In the genomic region with DNA sequence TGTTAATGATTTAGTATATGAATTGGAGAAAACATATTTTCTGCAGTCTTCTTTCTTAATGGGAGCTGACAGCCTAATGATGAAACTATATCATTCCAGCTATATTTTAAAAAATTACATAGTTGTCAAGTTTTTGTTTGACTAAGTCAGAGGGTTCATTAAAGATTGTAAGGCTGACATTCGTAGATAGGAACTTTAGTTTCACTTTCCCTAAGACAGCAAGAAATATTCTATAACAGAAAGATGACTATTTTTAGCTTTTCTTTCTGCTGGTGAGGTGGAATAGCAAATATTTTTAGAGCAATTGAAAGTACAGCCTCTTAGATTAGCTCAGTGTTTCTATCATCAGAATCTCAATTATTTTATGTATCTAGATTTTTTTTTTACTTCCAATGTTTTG, we compare ENCODE assay signal across 8 cellular contexts.
A peak's percentile ranks its signal among the peaks of the same experiment; 100 is the strongest.
DNase-seq lines count a peak whose midpoint lies in the region; ATAC-seq, FAIRE-seq and TF ChIP-seq lines count a peak whose summit lies in the region.

No MANE protein-coding gene starts in this region.

- intact Hi-C loops in ascending aorta (cut with DNase I), result no loop called here

- TF ChIP-seq CTCF in HFFc6 (IDR thresholded peaks at IDR 0.05) (no peak), ascending aorta (IDR thresholded peaks at IDR 0.05) (no peak)

- no peak overlapping the region for H3K4me2 ChIP-seq in mesendoderm (ENCODE audit: low read length)

- no peaks in the 10 kb centered on the region for H3K27me3 Mint-ChIP-seq in HFFc6 (ENCODE audit: insufficient read depth)

- no peak overlapping the region for H2BK5ac ChIP-seq in mesendoderm (ENCODE audit: low read length)

- H3K27ac ChIP-seq in ascending aorta (peak overlapping the region; percentile 38 to 55), mesendoderm (ENCODE audit: low read depth, low read length) (no peak overlapping the region)

- peaks cover 42% of the 10 kb centered on the region for H3K4me1 Mint-ChIP-seq in HFFc6 (ENCODE audit: low read depth)

- H3K79me1 ChIP-seq in mesendoderm (ENCODE audit: low read length), result peaks cover 4% of the 10 kb centered on the region

- H3K79me2 ChIP-seq in mesendoderm (ENCODE audit: control insufficient read depth, insufficient read depth, low read length), result no peaks in the 10 kb centered on the region

- no peak overlapping the region for H2BK120ac ChIP-seq in mesendoderm (ENCODE audit: low read depth, low read length)

- peak; percentile 74 for FAIRE-seq in A204.1 (lab: Jason Lieb, UNC)

- no peak overlapping the region for H2BK15ac ChIP-seq in mesendoderm (replicated peaks; ENCODE audit: low read depth)

- H3K56ac ChIP-seq in mesendoderm (ENCODE audit: low read length), result no peak overlapping the region

- H4K5ac ChIP-seq in mesendoderm (ENCODE audit: low read length), result no peak overlapping the region

- WGBS in mesendoderm (ENCODE audit: extremely low coverage, insufficient coverage, low lambda C conversion rate), result no CpG with 5 or more reads among the region's 1 CpG

- H3K23ac ChIP-seq in mesendoderm (ENCODE audit: low read length), result no peak overlapping the region

- peak overlapping the region; percentile 87 for H3K4me3 Mint-ChIP-seq in HFFc6

- H4K8ac ChIP-seq in mesendoderm (ENCODE audit: low read depth, low read length), result no peak overlapping the region

- H3K36me3 ChIP-seq in ascending aorta (no peaks in the 10 kb centered on the region), mesendoderm (ENCODE audit: control insufficient read depth, insufficient read depth, low read length) (no peaks in the 10 kb centered on the region)

- peak overlapping the region; percentile 84 for H3K27ac Mint-ChIP-seq in HFFc6

- ATAC-seq in left lobe of liver, result peak; percentile 36
- ATAC-seq in GM21723 (IDR thresholded peaks at IDR 0.05; ENCODE audit: unreplicated experiment), result no peak
- ATAC-seq in HG03378 (IDR thresholded peaks at IDR 0.05; ENCODE audit: unreplicated experiment), result no peak

- no peaks in the 10 kb centered on the region for H3K9me3 ChIP-seq in ascending aorta

- no peaks in the 10 kb centered on the region for H3K9me3 Mint-ChIP-seq in HFFc6

- H3K18ac ChIP-seq in mesendoderm (ENCODE audit: low read length), result no peak overlapping the region

- peaks cover 5% of the 10 kb centered on the region; the same call in 1 of the 2 replicates for H3K36me3 Mint-ChIP-seq in HFFc6 (ENCODE audit: low read depth)

- H2AK5ac ChIP-seq in mesendoderm (ENCODE audit: low read length), result no peak overlapping the region

- H3K4ac ChIP-seq in mesendoderm (ENCODE audit: low read depth, low read length), result no peak overlapping the region

- H3K27me3 ChIP-seq in ascending aorta (no peaks in the 10 kb centered on the region), mesendoderm (ENCODE audit: insufficient read depth, low read length, poor library complexity) (no peaks in the 10 kb centered on the region)

- H3K4me1 ChIP-seq in ascending aorta, result peaks cover 3 to 26% of the 10 kb centered on the region in 2 donors
- no peaks in the 10 kb centered on the region for H3K4me1 ChIP-seq in mesendoderm (ENCODE audit: control insufficient read depth, low read depth, low read length)

- peak overlapping the region; percentile 43 to 50 for H3K4me3 ChIP-seq in ascending aorta
- H3K4me3 ChIP-seq in mesendoderm (ENCODE audit: low read length), result no peak overlapping the region

- DNase-seq in HFFc6, result peak; percentile 9
- DNase-seq in ascending aorta (ENCODE audit: low spot score in 2 of 2), result no peak
- DNase-seq in left lobe of liver (ENCODE audit: low spot score), result no peak
- DNase-seq in DMS79 (lab: John Stamatoyannopoulos, UW), result no peak
- no peak for DNase-seq in mesendoderm

- no peak overlapping the region for H3K9ac ChIP-seq in mesendoderm (ENCODE audit: low read length)
